Comparison of ENCODE assay signal across 7 cellular contexts in genomic region chr2:222875482-222875881, GRCh38.
"Had no signal": no experiment of that assay in that cellular context is flagged by ENCODE, and none has a peak within 500 bp of the region (broad histone marks: within the 10 kb centered on the region; RNA-seq: fewer than 3 reads in every experiment).

No MANE protein-coding gene starts in this region.

- ATAC-seq: GM12878 had no signal

- FAIRE-seq: G401.6, GM12878, GM12891, GM18507, GM19239 had no signal

- DNase-seq: GDM1, GF-D8 had no signal

- H3K4me3 ChIP-seq: GM12878 had no signal
